13 cellular contexts compared by ENCODE assay signal in the genomic region with DNA sequence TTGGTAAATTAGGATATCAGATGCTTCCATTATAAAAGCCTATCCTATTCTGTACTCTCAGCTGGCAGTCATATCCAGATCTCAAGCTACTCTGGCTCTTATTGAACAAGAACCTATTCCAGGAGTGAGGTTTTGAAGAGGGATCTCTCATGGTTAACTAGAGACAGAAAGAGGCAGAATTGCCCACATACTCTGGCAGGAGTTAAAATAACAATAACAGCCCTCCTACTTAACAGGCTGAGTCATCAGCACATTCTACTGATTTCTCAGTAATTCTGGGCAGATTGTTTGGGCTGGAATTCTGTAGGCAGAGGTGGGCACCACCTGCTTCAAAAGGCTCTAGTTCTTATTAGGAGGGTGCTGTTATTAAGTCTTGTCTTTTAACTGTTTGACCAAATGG.
A peak's percentile ranks its signal among the peaks of the same experiment; 100 is the strongest.
DNase-seq lines count a peak whose midpoint lies in the region; ATAC-seq and TF ChIP-seq lines count a peak whose summit lies in the region.
"Had no signal": no experiment of that assay in that cellular context is flagged by ENCODE, and none has a peak within 500 bp of the region (broad histone marks: within the 10 kb centered on the region; RNA-seq: fewer than 3 reads in every experiment).

No MANE protein-coding gene starts in this region.

- no peaks in the 10 kb centered on the region for H3K9me1 ChIP-seq in IMR-90 (ENCODE audit: insufficient read depth, low read length)

- H2AFZ ChIP-seq in IMR-90 (replicated peaks; ENCODE audit: low read length, poor library complexity) (no peak overlapping the region), neuronal stem cell (ENCODE audit: low read length) (no peak overlapping the region)

- no peaks in the 10 kb centered on the region for H4K20me1 ChIP-seq in IMR-90 (ENCODE audit: insufficient read depth, low read length)

- H2BK20ac ChIP-seq in IMR-90 (ENCODE audit: low read depth, low read length) = no peak overlapping the region

- peak; percentile 3 for DNase-seq in AG08396 (ENCODE audit: low spot score)
- peak; percentile 5 for DNase-seq in IMR-90
- DNase-seq in brain microvascular endothelial cell = peak; percentile 60
- DNase-seq in iris pigment epithelial cell (ENCODE audit: low read depth) = peak; percentile 73
- no peak for DNase-seq in HEK293T (ENCODE audit: extremely low spot score)
- DNase-seq in neuronal stem cell (ENCODE audit: low spot score) = no peak
- no peak for DNase-seq in GM19238 (ENCODE audit: insufficient read length, low spot score)
- DNase-seq: activated CD4-positive, alpha-beta T cell treated with anti-CD3 and anti-CD28 coated beads for 36 hours; activated naive CD4-positive, alpha-beta T cell treated with anti-CD3 and anti-CD28 coated beads, Interleukin-2, amount 10 ng/mL, durations not matched to agents 7 days and 5 days; effector memory CD4-positive, alpha-beta T cell; naive thymus-derived CD8-positive, alpha-beta T cell; NCI-H82 had no signal

- H2BK12ac ChIP-seq in neuronal stem cell (ENCODE audit: low read length) = no peak overlapping the region

- H3K36me3 ChIP-seq in IMR-90 (ENCODE audit: control insufficient read depth, insufficient read depth, low read length) (no peaks in the 10 kb centered on the region), brain microvascular endothelial cell (replicated peaks) (no peaks in the 10 kb centered on the region), neuronal stem cell (replicated peaks in 1 of 2; ENCODE audit: control insufficient read depth in 2 of 2, insufficient read depth in 2 of 2, low read length in 2 of 2) (peaks cover 6 to 99% of the 10 kb centered on the region in 2 donors)

- CTCF ChIA-PET in IMR-90 (lab: Yijun Ruan, JAX) (no interaction called here), HEK293T (lab: Yijun Ruan, JAX) (no interaction called here)

- H2BK120ac ChIP-seq in IMR-90 (ENCODE audit: low read depth, low read length) (no peak overlapping the region), neuronal stem cell (ENCODE audit: low read depth, low read length) (no peak overlapping the region)

- POLR2A ChIA-PET in IMR-90 (lab: Charles Lee; ENCODE audit: unreplicated experiment) (no interaction called here), HEK293T (lab: Yijun Ruan, JAX) (no interaction called here)

- H3K9ac ChIP-seq in IMR-90 (ENCODE audit: low read depth, low read length) (no peak overlapping the region), neuronal stem cell (ENCODE audit: low read depth, low read length, poor library complexity) (no peak overlapping the region)

- H3K79me1 ChIP-seq in IMR-90 (ENCODE audit: low read depth in 1 of 2, low read length in 2 of 2) (no peaks in the 10 kb centered on the region), neuronal stem cell (ENCODE audit: low read depth, low read length) (no peaks in the 10 kb centered on the region)

- no peak overlapping the region for H3K56ac ChIP-seq in IMR-90 (ENCODE audit: extremely low read depth, insufficient read depth, low read length)

- no peak for TF ChIP-seq RAD21 in IMR-90 (IDR thresholded peaks at IDR 0.05; ENCODE audit: low read length)

- in situ Hi-C loops in IMR-90 (cut with MboI; ENCODE audit: low sequenced_read_pairs) (no loop called here), brain microvascular endothelial cell (cut with HindIII; ENCODE audit: low pct_ligation_motif_present, low sequenced_read_pairs) (no loop called here)

- TF ChIP-seq CTCF in IMR-90 (conservative IDR thresholded peaks at IDR 0.05; ENCODE audit: low read depth, low read length) = no peak
- no peak for TF ChIP-seq CTCF in brain microvascular endothelial cell (IDR thresholded peaks at IDR 0.05; ENCODE audit: low read depth, low read length, missing control alignments)

- no peak overlapping the region for H3K23ac ChIP-seq in IMR-90 (ENCODE audit: low read depth, low read length)
- H3K23ac ChIP-seq in neuronal stem cell (ENCODE audit: low read depth, low read length, poor library complexity) = no peak overlapping the region

- H3K18ac ChIP-seq in IMR-90 (ENCODE audit: low read depth, low read length) = no peak overlapping the region
- H3K18ac ChIP-seq in neuronal stem cell (ENCODE audit: low read length) = no peak overlapping the region

- no TSS peak for BruUV-seq in IMR-90 (replicated peaks; lab: Mats Ljungman, UMichigan)

- H3K27ac ChIP-seq in IMR-90 (ENCODE audit: insufficient read depth, low read length) (no peak overlapping the region), brain microvascular endothelial cell (no peak overlapping the region), neuronal stem cell (replicated peaks; ENCODE audit: low read length) (no peak overlapping the region)

- no peak overlapping the region for H2AK5ac ChIP-seq in IMR-90 (ENCODE audit: low read depth, low read length)
- H2AK5ac ChIP-seq in neuronal stem cell (ENCODE audit: low read depth, low read length) = no peak overlapping the region

- no peaks in the 10 kb centered on the region for H3K27me3 ChIP-seq in IMR-90 (ENCODE audit: control insufficient read depth, insufficient read depth, low read length)
- no peaks in the 10 kb centered on the region for H3K27me3 ChIP-seq in brain microvascular endothelial cell (replicated peaks)
- H3K27me3 ChIP-seq in neuronal stem cell (ENCODE audit: control insufficient read depth in 3 of 3, insufficient read depth in 3 of 3, low read depth in 1 of 3, low read length in 3 of 3) = no peaks in the 10 kb centered on the region

- no peak overlapping the region for H3K4me2 ChIP-seq in IMR-90 (ENCODE audit: low read depth, low read length)
- no peak overlapping the region for H3K4me2 ChIP-seq in neuronal stem cell (ENCODE audit: insufficient read depth, low read length, poor library complexity, severe bottlenecking)

- H4K8ac ChIP-seq in IMR-90 (ENCODE audit: low read depth in 2 of 2, low read length in 2 of 2) (no peak overlapping the region), neuronal stem cell (ENCODE audit: low read depth, low read length) (no peak overlapping the region)

- H4K91ac ChIP-seq in IMR-90 (ENCODE audit: insufficient read depth, low read depth, low read length) = no peak overlapping the region
- H4K91ac ChIP-seq in neuronal stem cell (ENCODE audit: low read depth, low read length, poor library complexity) = no peak overlapping the region

- ATAC-seq in IMR-90 (ENCODE audit: low read depth) (no peak), GM21526 (IDR thresholded peaks at IDR 0.05; ENCODE audit: low FRiP score, unreplicated experiment) (no peak)
- ATAC-seq: activated CD4-positive, alpha-beta T cell treated with anti-CD3 and anti-CD28 coated beads for 36 hours; naive thymus-derived CD8-positive, alpha-beta T cell had no signal

- H2AK9ac ChIP-seq in IMR-90 (replicated peaks; ENCODE audit: low read depth, low read length, poor library complexity) = no peak overlapping the region

- H2BK15ac ChIP-seq in IMR-90 (ENCODE audit: low read depth, low read length) (no peak overlapping the region), neuronal stem cell (ENCODE audit: low read length) (no peak overlapping the region)

- H3K9me3 ChIP-seq in IMR-90 (ENCODE audit: control insufficient read depth, insufficient read depth, low read length) (no peaks in the 10 kb centered on the region), neuronal stem cell (replicated peaks in 1 of 2; ENCODE audit: control insufficient read depth in 2 of 2, insufficient read depth in 1 of 2, low read depth in 1 of 2, low read length in 2 of 2) (no peaks in the 10 kb centered on the region)

- H3K4me3 ChIP-seq in IMR-90 (ENCODE audit: insufficient read depth, low read depth, low read length) = no peak overlapping the region
- H3K4me3 ChIP-seq in brain microvascular endothelial cell (ENCODE audit: low read depth, low read length) = no peak overlapping the region
- no peak overlapping the region for H3K4me3 ChIP-seq in neuronal stem cell (ENCODE audit: low read length in 2 of 2)

- dilution Hi-C loops in IMR-90 (cut with HindIII; ENCODE audit: low sequenced_read_pairs, unreplicated experiment) = no loop called here

- H3K4ac ChIP-seq in IMR-90 (ENCODE audit: low read depth, low read length) (no peak overlapping the region), neuronal stem cell (ENCODE audit: low read length) (no peak overlapping the region)

- no peak for TF ChIP-seq POLR2A in IMR-90 (IDR thresholded peaks at IDR 0.05; ENCODE audit: low read depth, low read length)

- H3K14ac ChIP-seq in IMR-90 (replicated peaks; ENCODE audit: low read depth, low read length) = no peak overlapping the region
- H3K14ac ChIP-seq in neuronal stem cell (ENCODE audit: low read length) = no peak overlapping the region

- H2BK5ac ChIP-seq in IMR-90 (ENCODE audit: low read depth, low read length, poor library complexity, severe bottlenecking) (no peak overlapping the region), neuronal stem cell (ENCODE audit: low read length) (no peak overlapping the region)

- intact Hi-C loops in IMR-90 (cut with micrococcal nuclease) = no loop called here

- no peaks in the 10 kb centered on the region for H3K4me1 ChIP-seq in IMR-90 (ENCODE audit: control insufficient read depth, insufficient read depth, low read length)
- peaks cover 3 to 8% of the 10 kb centered on the region in 2 donors for H3K4me1 ChIP-seq in neuronal stem cell (ENCODE audit: control insufficient read depth in 2 of 2, insufficient read depth in 1 of 2, low read depth in 1 of 2, low read length in 2 of 2)

- H4K5ac ChIP-seq in IMR-90 (ENCODE audit: low read depth, low read length) = no peak overlapping the region

TF ChIP-seq in IMR-90, 13 proteins besides CTCF, POLR2A, EP300 and RAD21 (continues in another document):
- no peak for TF ChIP-seq MAFK (IDR thresholded peaks at IDR 0.05; ENCODE audit: low read depth, low read length)
- no peak for TF ChIP-seq FOS (IDR thresholded peaks at IDR 0.05; ENCODE audit: low read depth, low read length)
- TF ChIP-seq NFE2L2 (IDR thresholded peaks at IDR 0.05; ENCODE audit: low read depth, low read length) = no peak
- no peak for TF ChIP-seq RCOR1 (IDR thresholded peaks at IDR 0.05; ENCODE audit: insufficient replicate concordance, low read length)
- no peak for TF ChIP-seq MXI1 (IDR thresholded peaks at IDR 0.05; ENCODE audit: borderline replicate concordance, low read depth, low read length)
- TF ChIP-seq BHLHE40 (IDR thresholded peaks at IDR 0.05; ENCODE audit: low read depth, low read length) = no peak
- no peak for TF ChIP-seq RFX5 (IDR thresholded peaks at IDR 0.05; ENCODE audit: low read depth, low read length)
- TF ChIP-seq CEBPB (IDR thresholded peaks at IDR 0.05; ENCODE audit: low read depth, low read length) = no peak

TF ChIP-seq in HEK293T, 16 proteins besides CTCF, POLR2A, EP300 and RAD21:
- no peak for TF ChIP-seq LEF1 (IDR thresholded peaks at IDR 0.05; ENCODE audit: borderline replicate concordance)
- TF ChIP-seq ELF4 (IDR thresholded peaks at IDR 0.05) = no peak
- no peak for TF ChIP-seq SUZ12 (IDR thresholded peaks at IDR 0.05)
- no peak for TF ChIP-seq FOXK2 (IDR thresholded peaks at IDR 0.05)
- no peak for TF ChIP-seq BHLHE40 (IDR thresholded peaks at IDR 0.05; ENCODE audit: borderline replicate concordance)
- TF ChIP-seq SP1 (IDR thresholded peaks at IDR 0.05) = no peak
- TF ChIP-seq FOXM1 (IDR thresholded peaks at IDR 0.05; ENCODE audit: borderline replicate concordance) = no peak

Comparison
In these comparisons a context has a peak if more than half of its experiments do, and no peak if none do; other contexts are left out.
1. DNase-seq: peak in AG08396 (single experiment), IMR-90 (single experiment), brain microvascular endothelial cell (single experiment) and iris pigment epithelial cell (single experiment); none in HEK293T (single experiment), neuronal stem cell (single experiment) and GM19238 (single experiment).